ENCODE assay signal across 13 cellular contexts in genomic region chr12:28027328-28027727, GRCh38. TPM values are rescaled to one million over a fixed set of nuclear protein-coding genes. Genes with fewer than 3 reads are reported as not detected.
A peak's percentile ranks its signal among the peaks of the same experiment; 100 is the strongest.
DNase-seq lines count a peak whose midpoint lies in the region; ATAC-seq and TF ChIP-seq lines count a peak whose summit lies in the region.
"Had no signal": no experiment of that assay in that cellular context is flagged by ENCODE, and none has a peak within 500 bp of the region (broad histone marks: within the 10 kb centered on the region; RNA-seq: fewer than 3 reads in every experiment).

No MANE protein-coding gene starts in this region.

- no peak overlapping the region for H3K4me2 ChIP-seq in mesenchymal stem cell (ENCODE audit: low read length, poor library complexity, severe bottlenecking)
- H3K4me2 ChIP-seq: KMS-11 had no signal

- TF ChIP-seq POLR2A in testis (IDR thresholded peaks at IDR 0.05) = no peak

- H4K8ac ChIP-seq in mesenchymal stem cell (ENCODE audit: low read length) = no peak overlapping the region

- H3K4me3 ChIP-seq in SJCRH30 = no peak overlapping the region; the same call in 1 of the 2 replicates
- no peak overlapping the region for H3K4me3 ChIP-seq in mesenchymal stem cell (ENCODE audit: insufficient read depth in 1 of 2, low read depth in 1 of 2, low read length in 2 of 2)
- H3K4me3 ChIP-seq in testis = no peak overlapping the region
- H3K4me3 ChIP-seq in CD8-positive, alpha-beta T cell (ENCODE audit: low read depth, low read length) = no peak overlapping the region

- intact Hi-C loops in testis (cut with DNase I; ENCODE audit: low total_unique reads) = no loop called here
- intact Hi-C loops in CD8-positive, alpha-beta T cell (cut with DNase I, micrococcal nuclease) = no loop called here

- H3K79me1 ChIP-seq in mesenchymal stem cell (replicated peaks; ENCODE audit: low read length, poor library complexity, severe bottlenecking) = no peaks in the 10 kb centered on the region

- WGBS in mesenchymal stem cell = 66% methylated on average over 5 of the region's 5 CpGs
- 50 to 53% methylated on average over 5 of the region's 5 CpGs for WGBS in testis, 2 donors

- TF ChIP-seq CTCF in testis (IDR thresholded peaks at IDR 0.05) = no peak
- no peak for TF ChIP-seq CTCF in CD8-positive, alpha-beta T cell (IDR thresholded peaks at IDR 0.05)

- H3K9ac ChIP-seq in mesenchymal stem cell (ENCODE audit: low read length) = peak overlapping the region; percentile 27
- H3K9ac ChIP-seq: KMS-11 had no signal

- H3K4me1 Mint-ChIP-seq in CD8-positive, alpha-beta T cell (ENCODE audit: low read depth) = no peaks in the 10 kb centered on the region
- H3K4me1 Mint-ChIP-seq: CD4-positive, alpha-beta memory T cell had no signal

- no peak overlapping the region for H3K27ac Mint-ChIP-seq in CD8-positive, alpha-beta T cell
- H3K27ac Mint-ChIP-seq: CD4-positive, alpha-beta memory T cell; natural killer cell treated with Interleukin-12 subunit alpha and Interleukin-12 subunit beta and Interleukin-15 and Interleukin-18, amount 100 ng/mL, for 72 hours had no signal

- H3K23ac ChIP-seq in mesenchymal stem cell (ENCODE audit: low read length in 2 of 2) = no peak overlapping the region

- no peak for ATAC-seq in CD8-positive, alpha-beta T cell
- ATAC-seq in HG03442 (IDR thresholded peaks at IDR 0.05; ENCODE audit: unreplicated experiment) = no peak
- ATAC-seq: natural killer cell treated with Interleukin-12 subunit alpha and Interleukin-12 subunit beta and Interleukin-15 and Interleukin-18, amount 100 ng/mL, for 72 hours had no signal

- peak overlapping the region in 1 of 2 experiments; percentile 20 for H3K4ac ChIP-seq in mesenchymal stem cell (ENCODE audit: low read depth in 1 of 2, low read length in 2 of 2)

- H3K9me3 ChIP-seq in SJCRH30 (replicated peaks) (no peaks in the 10 kb centered on the region), mesenchymal stem cell (ENCODE audit: control insufficient read depth, low read length) (no peaks in the 10 kb centered on the region), testis (no peaks in the 10 kb centered on the region)
- no peaks in the 10 kb centered on the region for H3K9me3 ChIP-seq in CD8-positive, alpha-beta T cell (ENCODE audit: low read length)

- no peak overlapping the region for H3K4me3 Mint-ChIP-seq in CD8-positive, alpha-beta T cell
- H3K4me3 Mint-ChIP-seq: CD4-positive, alpha-beta memory T cell; natural killer cell treated with Interleukin-12 subunit alpha and Interleukin-12 subunit beta and Interleukin-15 and Interleukin-18, amount 100 ng/mL, for 72 hours had no signal

- H3K36me3 ChIP-seq in SJCRH30 (no peaks in the 10 kb centered on the region), mesenchymal stem cell (ENCODE audit: control insufficient read depth in 1 of 2, insufficient read depth in 2 of 2, low read depth in 1 of 2, low read length in 2 of 2) (no peaks in the 10 kb centered on the region), testis (ENCODE audit: low read depth, missing control alignments) (no peaks in the 10 kb centered on the region)
- H3K36me3 ChIP-seq in CD8-positive, alpha-beta T cell (ENCODE audit: insufficient read depth, low read length) = no peaks in the 10 kb centered on the region

- no peak overlapping the region for H2BK15ac ChIP-seq in mesenchymal stem cell (ENCODE audit: low read depth, poor library complexity, severe bottlenecking)

- H3K27me3 ChIP-seq in SJCRH30 = no peaks in the 10 kb centered on the region
- no peaks in the 10 kb centered on the region for H3K27me3 ChIP-seq in mesenchymal stem cell (ENCODE audit: control insufficient read depth in 1 of 2, insufficient read depth in 1 of 2, low read length in 2 of 2)
- no peaks in the 10 kb centered on the region for H3K27me3 ChIP-seq in testis
- no peaks in the 10 kb centered on the region for H3K27me3 ChIP-seq in CD8-positive, alpha-beta T cell (ENCODE audit: insufficient read depth, low read length)

- POLR2A ChIA-PET in CD8-positive, alpha-beta T cell (lab: Charles Lee) = no interaction called here

- H3K27me3 Mint-ChIP-seq in CD8-positive, alpha-beta T cell (ENCODE audit: low read depth) = peaks cover 7% of the 10 kb centered on the region

- H3K4me1 ChIP-seq in SJCRH30 = peaks cover 38% of the 10 kb centered on the region
- peaks cover 14% of the 10 kb centered on the region for H3K4me1 ChIP-seq in mesenchymal stem cell (ENCODE audit: control insufficient read depth, insufficient read depth, low read depth, low read length)
- H3K4me1 ChIP-seq in testis = no peaks in the 10 kb centered on the region
- no peaks in the 10 kb centered on the region for H3K4me1 ChIP-seq in CD8-positive, alpha-beta T cell (ENCODE audit: insufficient read depth, low read length)

- no peak overlapping the region for H2BK5ac ChIP-seq in mesenchymal stem cell (ENCODE audit: low read depth, low read length, poor library complexity, severe bottlenecking)

- no peak overlapping the region for H3K18ac ChIP-seq in mesenchymal stem cell (ENCODE audit: low read depth in 1 of 2, low read length in 2 of 2)

- peak; percentile 28 for DNase-seq in GDM1 (lab: John Stamatoyannopoulos, UW)
- DNase-seq in NCI-H1694 treated with DMSO at 0.1 percent for 48 hours (lab: John Stamatoyannopoulos, UW) = peak; percentile 99
- peak; percentile 68 to 83 for DNase-seq in SJCRH30
- DNase-seq in mesenchymal stem cell = peak; percentile 3
- no peak for DNase-seq in testis
- DNase-seq in NOMO-1 treated with dmso at 0.1 percent for 144 hours (lab: John Stamatoyannopoulos, UW; ENCODE audit: unreplicated experiment) = no peak
- no peak for DNase-seq in CD8-positive, alpha-beta T cell
- DNase-seq: activated effector memory CD4-positive, alpha-beta T cell treated with Interleukin-2 at 50 U/mL for 16 hours; CD4-positive, alpha-beta memory T cell had no signal

- H3K14ac ChIP-seq in mesenchymal stem cell (ENCODE audit: low read length in 2 of 2) = no peak overlapping the region

- no peak overlapping the region for H2BK12ac ChIP-seq in mesenchymal stem cell (ENCODE audit: low read length in 2 of 2)

- H3K36me3 Mint-ChIP-seq in CD8-positive, alpha-beta T cell = no peaks in the 10 kb centered on the region
- H3K36me3 Mint-ChIP-seq: CD4-positive, alpha-beta memory T cell; natural killer cell treated with Interleukin-12 subunit alpha and Interleukin-12 subunit beta and Interleukin-15 and Interleukin-18, amount 100 ng/mL, for 72 hours had no signal

- H2AK5ac ChIP-seq in mesenchymal stem cell (ENCODE audit: low read length, severe bottlenecking) = peak overlapping the region; percentile 31

- H3K9me3 Mint-ChIP-seq in CD8-positive, alpha-beta T cell = no peaks in the 10 kb centered on the region
- H3K9me3 Mint-ChIP-seq: CD4-positive, alpha-beta memory T cell had no signal

- no peak overlapping the region for H4K91ac ChIP-seq in mesenchymal stem cell (ENCODE audit: low read length)

- no peak overlapping the region for H2BK120ac ChIP-seq in mesenchymal stem cell (ENCODE audit: low read depth, low read length)

- peak overlapping the region; percentile 85 for H3K27ac ChIP-seq in SJCRH30
- no peak overlapping the region for H3K27ac ChIP-seq in mesenchymal stem cell (ENCODE audit: low read length, poor library complexity, severe bottlenecking)
- H3K27ac ChIP-seq in testis = no peak overlapping the region
- H3K27ac ChIP-seq in CD8-positive, alpha-beta T cell (ENCODE audit: low read depth, low read length) = no peak overlapping the region
- H3K27ac ChIP-seq: KMS-11 had no signal

- CTCF ChIA-PET in CD8-positive, alpha-beta T cell (lab: Charles Lee) = no interaction called here

- H2AFZ ChIP-seq in mesenchymal stem cell (ENCODE audit: low read depth, low read length) = no peak overlapping the region

RNA-seq across cellular contexts. Expression of gene PTHLH, which starts 54.8 kb away (rescaled TPM):
- 3.5 and 3.6 TPM in 2 replicates for total RNA-seq in SJCRH30 (2014; rRNA removed; shearing (Covaris generic))
- not detected for polyA plus RNA-seq in mesenchymal stem cell (2013, experiment 1 of 2)
- polyA plus RNA-seq in mesenchymal stem cell (2013, experiment 2 of 2) = 0.15 TPM
- under 1 TPM; 0.47 to 0.50 TPM for total RNA-seq in testis
- polyA plus RNA-seq in testis (ENCODE audit: insufficient read depth, low read depth, low replicate concordance) = 2.5 TPM
- not detected for total RNA-seq in CD8-positive, alpha-beta T cell
- total RNA-seq: CD4-positive, alpha-beta memory T cell; liver; natural killer cell treated with Interleukin-12 subunit alpha and Interleukin-12 subunit beta and Interleukin-15 and Interleukin-18, amount 100 ng/mL, for 72 hours had no signal
- polyA plus RNA-seq: CD4-positive, alpha-beta memory T cell; liver had no signal

Comparison
In these comparisons a context has a peak if more than half of its experiments do, and no peak if none do; other contexts are left out.
1. DNase-seq: peak in GDM1 (single experiment), NCI-H1694 treated with DMSO at 0.1 percent for 48 hours (single experiment), SJCRH30 (2 of 2) and mesenchymal stem cell (single experiment); none in testis (single experiment), NOMO-1 treated with dmso at 0.1 percent for 144 hours (single experiment) and CD8-positive, alpha-beta T cell (0 of 7).